In the genomic region with DNA sequence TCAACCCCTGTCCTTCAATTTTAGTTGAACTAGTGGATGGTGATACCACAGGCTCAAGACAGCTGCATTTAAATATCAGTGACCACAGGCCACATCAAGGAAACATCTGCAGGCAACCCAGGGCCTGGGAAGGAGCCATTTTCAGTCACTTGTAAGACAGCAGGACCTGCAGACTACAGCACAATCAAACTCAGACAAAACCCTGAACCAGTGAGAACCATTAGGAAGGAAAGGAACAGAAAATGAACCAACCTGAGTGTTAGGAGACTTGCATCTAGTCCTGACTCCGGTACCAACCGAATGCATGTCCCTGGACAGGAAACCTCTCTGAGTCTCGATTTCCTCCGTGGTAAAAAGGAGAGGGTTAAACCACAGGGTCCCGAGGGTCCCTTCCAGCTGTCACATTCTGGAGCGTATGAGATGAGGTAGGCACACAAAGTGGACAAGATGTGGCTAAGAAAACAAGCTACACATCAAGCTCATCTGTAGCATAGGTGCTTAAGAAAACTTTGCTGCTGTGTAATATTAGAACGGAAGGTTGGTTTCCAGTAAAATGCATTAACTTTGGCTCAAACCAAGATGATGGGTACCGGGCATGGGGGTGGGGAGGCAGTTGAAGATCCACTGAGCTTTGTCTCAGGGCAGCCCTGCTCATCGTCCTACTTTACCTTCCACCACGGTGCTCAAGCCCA, we compare ENCODE assay signal across 8 cellular contexts. TPM values are rescaled to one million over a fixed set of nuclear protein-coding genes. Genes with fewer than 3 reads are reported as not detected.
DNase-seq lines count a peak whose midpoint lies in the region; ATAC-seq and TF ChIP-seq lines count a peak whose summit lies in the region.

No MANE protein-coding gene starts in this region.

- intact Hi-C loops in Caco-2 (cut with micrococcal nuclease; ENCODE audit: unreplicated experiment) = loop anchor here (2.0 to 10.0 kb wide), 4 partner anchors 19 to 451 kb away; a partner anchor contains a TSS

- no peaks in the 10 kb centered on the region for H3K27me3 Mint-ChIP-seq in Caco-2 (ENCODE audit: insufficient read depth, unreplicated experiment)
- H3K27me3 Mint-ChIP-seq in activated CD4-positive, alpha-beta T cell treated with anti-CD3 and anti-CD28 coated beads, Interleukin-2, amount 10 ng/mL, durations not matched to agents 7 days and 5 days = no peaks in the 10 kb centered on the region

- CTCF ChIA-PET in Caco-2 (lab: Charles Lee) = interaction anchor here (1.0 to 2.3 kb wide), 2 partner anchors 10 to 21 kb away, joined by 4 to 19 read pairs; no protein-coding TSS in a partner anchor
- CTCF ChIA-PET in activated CD4-positive, alpha-beta T cell treated with anti-CD3 and anti-CD28 coated beads, Interleukin-2, amount 10 ng/mL, durations not matched to agents 7 days and 5 days (lab: Charles Lee) = interaction anchor here (0.6 to 1.8 kb wide), 9 partner anchors 10 to 359 kb away, joined by 3 to 8 read pairs (median 3); a partner anchor contains a TSS

- H3K27ac ChIP-seq in HUES6 (ENCODE audit: low read depth, low read length) = no peak overlapping the region

- peak; percentile 34 for ATAC-seq in GM19351 (IDR thresholded peaks at IDR 0.05; ENCODE audit: unreplicated experiment)
- no peak for ATAC-seq in GM19328 (IDR thresholded peaks at IDR 0.05; ENCODE audit: unreplicated experiment)

- BruUV-seq in Caco-2 (replicated peaks; lab: Mats Ljungman, UMichigan) = no TSS peak

- peak overlapping the region; percentile 95 for H3K4me2 ChIP-seq in skeletal muscle satellite cell (ENCODE audit: low read length)

- POLR2A ChIA-PET in Caco-2 (lab: Charles Lee) = interaction anchor here (0.6 to 2.0 kb wide), 7 partner anchors 10 to 402 kb away, joined by 3 to 15 read pairs (median 3); no protein-coding TSS in a partner anchor
- POLR2A ChIA-PET in activated CD4-positive, alpha-beta T cell treated with anti-CD3 and anti-CD28 coated beads, Interleukin-2, amount 10 ng/mL, durations not matched to agents 7 days and 5 days (lab: Charles Lee) = interaction anchor here (0.6 to 2.2 kb wide), 9 partner anchors 9 to 704 kb away, joined by 3 to 24 read pairs (median 3); a partner anchor contains a TSS

- H3K36me3 ChIP-seq in Caco-2 (ENCODE audit: control insufficient read depth, insufficient read depth, low read length) = peaks cover 2% of the 10 kb centered on the region
- H3K36me3 ChIP-seq in HUES6 (ENCODE audit: control insufficient read depth, insufficient read depth, low read length) = peaks cover 17% of the 10 kb centered on the region
- peaks cover 28% of the 10 kb centered on the region for H3K36me3 ChIP-seq in skeletal muscle satellite cell (ENCODE audit: insufficient read depth, low read length)

- no peaks in the 10 kb centered on the region for H3K9me3 Mint-ChIP-seq in Caco-2 (ENCODE audit: unreplicated experiment)
- no peaks in the 10 kb centered on the region for H3K9me3 Mint-ChIP-seq in activated CD4-positive, alpha-beta T cell treated with anti-CD3 and anti-CD28 coated beads, Interleukin-2, amount 10 ng/mL, durations not matched to agents 7 days and 5 days

- peaks cover 39% of the 10 kb centered on the region for H3K4me1 Mint-ChIP-seq in Caco-2 (ENCODE audit: low read depth, unreplicated experiment)
- H3K4me1 Mint-ChIP-seq in activated CD4-positive, alpha-beta T cell treated with anti-CD3 and anti-CD28 coated beads, Interleukin-2, amount 10 ng/mL, durations not matched to agents 7 days and 5 days = peaks cover 37% of the 10 kb centered on the region

- H3K9me3 ChIP-seq in Caco-2 (no peaks in the 10 kb centered on the region), HUES6 (ENCODE audit: control insufficient read depth, insufficient read depth, low read depth, low read length) (no peaks in the 10 kb centered on the region), skeletal muscle satellite cell (replicated peaks; ENCODE audit: low read length) (no peaks in the 10 kb centered on the region)

- peak in 1 of 2 experiments; percentile 24 for DNase-seq in Caco-2
- DNase-seq in activated CD4-positive, alpha-beta T cell treated with anti-CD3 and anti-CD28 coated beads, Interleukin-2, amount 10 ng/mL, durations not matched to agents 7 days and 5 days = peak; percentile 70
- peak; percentile 30 for DNase-seq in fibroblast of peridontal ligament (ENCODE audit: extremely low read depth)
- DNase-seq in NCI-H748 (lab: John Stamatoyannopoulos, UW; ENCODE audit: unreplicated experiment) = no peak

- H3K9ac ChIP-seq in HUES6 (ENCODE audit: low read length) = no peak overlapping the region
- peak overlapping the region; percentile 98 for H3K9ac ChIP-seq in skeletal muscle satellite cell (ENCODE audit: low read depth, low read length)

- peaks cover 38% of the 10 kb centered on the region for H3K36me3 Mint-ChIP-seq in Caco-2 (ENCODE audit: insufficient read depth, unreplicated experiment)
- H3K36me3 Mint-ChIP-seq in activated CD4-positive, alpha-beta T cell treated with anti-CD3 and anti-CD28 coated beads, Interleukin-2, amount 10 ng/mL, durations not matched to agents 7 days and 5 days (ENCODE audit: low read depth) = peaks cover 46% of the 10 kb centered on the region

- H3K27me3 ChIP-seq in Caco-2 (replicated peaks; ENCODE audit: control insufficient read depth, insufficient read depth, low read length) (no peaks in the 10 kb centered on the region), HUES6 (ENCODE audit: control insufficient read depth, insufficient read depth, low read length) (peaks cover 8% of the 10 kb centered on the region; the same call in 1 of the 2 replicates), skeletal muscle satellite cell (ENCODE audit: control insufficient read depth, insufficient read depth, low read length) (no peaks in the 10 kb centered on the region)

- H3K4me3 Mint-ChIP-seq in Caco-2 (ENCODE audit: unreplicated experiment) = peak overlapping the region; percentile 76
- H3K4me3 Mint-ChIP-seq in activated CD4-positive, alpha-beta T cell treated with anti-CD3 and anti-CD28 coated beads, Interleukin-2, amount 10 ng/mL, durations not matched to agents 7 days and 5 days = peak overlapping the region; percentile 95

- TF ChIP-seq CTCF in Caco-2 (IDR thresholded peaks at IDR 0.05; ENCODE audit: insufficient read depth in 1 of 2, low read depth in 1 of 2, low read length in 1 of 2, severe bottlenecking in 1 of 2, unreplicated experiment in 1 of 2) = no peak

- peak overlapping the region; percentile 71 for H3K27ac Mint-ChIP-seq in Caco-2 (ENCODE audit: unreplicated experiment)
- peak overlapping the region; percentile 99 for H3K27ac Mint-ChIP-seq in activated CD4-positive, alpha-beta T cell treated with anti-CD3 and anti-CD28 coated beads, Interleukin-2, amount 10 ng/mL, durations not matched to agents 7 days and 5 days

- H3K4me3 ChIP-seq in Caco-2 (ENCODE audit: low read depth, low read length) = peak overlapping the region; percentile 77
- peak overlapping the region; percentile 94 for H3K4me3 ChIP-seq in HUES6 (ENCODE audit: low read depth, low read length)
- H3K4me3 ChIP-seq in skeletal muscle satellite cell (ENCODE audit: low read length) = peak overlapping the region; percentile 98

- H3K4me1 ChIP-seq in Caco-2 = peaks cover 29% of the 10 kb centered on the region
- peaks cover 43% of the 10 kb centered on the region for H3K4me1 ChIP-seq in HUES6 (ENCODE audit: control insufficient read depth, insufficient read depth, low read length)
- H3K4me1 ChIP-seq in skeletal muscle satellite cell (ENCODE audit: control insufficient read depth, insufficient read depth, low read length) = peaks cover 39% of the 10 kb centered on the region

RNA-seq across cellular contexts. Expression of a gene that starts 1.6 kb away (rescaled TPM):
- total RNA-seq in Caco-2 (2022) = 107 and 115 TPM in 2 replicates
- 100 to 1,000 TPM; 105 to 117 TPM for total RNA-seq in activated CD4-positive, alpha-beta T cell treated with anti-CD3 and anti-CD28 coated beads, Interleukin-2, amount 10 ng/mL, durations not matched to agents 7 days and 5 days
- 13.9 and 17.5 TPM in 2 replicates for total RNA-seq in skeletal muscle satellite cell (2012; rRNA removed)

RNA-seq across cellular contexts. Expression of a gene that starts 19.6 kb away (rescaled TPM):
- 8.4 and 9.8 TPM in 2 replicates for total RNA-seq in Caco-2 (2022)
- 1 to 10 TPM; 7.7 to 9.3 TPM for total RNA-seq in activated CD4-positive, alpha-beta T cell treated with anti-CD3 and anti-CD28 coated beads, Interleukin-2, amount 10 ng/mL, durations not matched to agents 7 days and 5 days
- 0.22 and 0.25 TPM in 2 replicates for total RNA-seq in skeletal muscle satellite cell (2012; rRNA removed)
